8 cellular contexts compared by ENCODE assay signal in the genomic region with DNA sequence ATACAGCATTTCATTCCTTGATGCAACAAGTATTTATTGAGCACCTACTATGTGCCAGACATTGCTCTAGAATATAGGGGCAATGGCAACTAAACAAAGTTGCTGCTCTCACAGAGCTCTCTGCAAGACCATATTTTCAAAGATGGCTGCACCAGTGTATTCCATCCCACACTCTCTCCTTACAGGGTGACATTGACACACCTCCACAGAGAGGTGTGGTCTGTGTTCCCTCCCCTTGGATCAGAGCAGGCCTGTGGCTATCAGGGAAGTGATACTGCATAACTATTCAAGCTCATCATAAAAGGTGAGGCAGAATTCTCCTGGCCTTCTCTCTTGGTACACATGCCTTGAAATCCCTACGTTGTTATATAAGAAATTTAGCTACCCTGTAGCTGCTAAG.
"Had no signal": no experiment of that assay in that cellular context is flagged by ENCODE, and none has a peak within 500 bp of the region (broad histone marks: within the 10 kb centered on the region; RNA-seq: fewer than 3 reads in every experiment).

No MANE protein-coding gene starts in this region.

- H3K4me2 ChIP-seq: GM23338 had no signal

- FAIRE-seq: H1, H54, HTR-8/SVneo had no signal

- H3K4me3 ChIP-seq: GM23338 had no signal

- ATAC-seq: GM23338 had no signal

- DNase-seq: H9, HCEC 1CT, HFFc6, KG1 had no signal
